In genomic region chr6:30821862-30822784, GRCh38 we compare ENCODE assay signal across 9 cellular contexts.
A peak's percentile ranks its signal among the peaks of the same experiment; 100 is the strongest.
DNase-seq lines count a peak whose midpoint lies in the region; ATAC-seq and TF ChIP-seq lines count a peak whose summit lies in the region.
"Had no signal": no experiment of that assay in that cellular context is flagged by ENCODE, and none has a peak within 500 bp of the region (broad histone marks: within the 10 kb centered on the region; RNA-seq: fewer than 3 reads in every experiment).

No MANE protein-coding gene starts in this region.

- no peaks in the 10 kb centered on the region for H3K27me3 ChIP-seq in CD4-positive, CD25-positive, alpha-beta regulatory T cell (ENCODE audit: control insufficient read depth, insufficient read depth, low read length)
- H3K27me3 ChIP-seq in H7 (ENCODE audit: control insufficient read depth, insufficient read depth, low read length): no peaks in the 10 kb centered on the region
- no peaks in the 10 kb centered on the region for H3K27me3 ChIP-seq in WERI-Rb-1 (ENCODE audit: insufficient read depth, low read depth, severe bottlenecking)
- H3K27me3 ChIP-seq: SJCRH30 had no signal

- H3K9me3 Mint-ChIP-seq in CD4-positive, CD25-positive, alpha-beta regulatory T cell: peaks cover 0 to 1% (median 0%) of the 10 kb centered on the region in 7 donors
- no peaks in the 10 kb centered on the region for H3K9me3 Mint-ChIP-seq in glutamatergic neuron (ENCODE audit: unreplicated experiment)

- H3K4me3 ChIP-seq in CD4-positive, CD25-positive, alpha-beta regulatory T cell (ENCODE audit: low read depth, low read length): no peak overlapping the region
- H3K4me3 ChIP-seq in H7 (ENCODE audit: insufficient read depth, low read depth, low read length): no peak overlapping the region
- H3K4me3 ChIP-seq in WERI-Rb-1 (ENCODE audit: low read depth, low read length): no peak overlapping the region
- H3K4me3 ChIP-seq in skin epidermis: no peak overlapping the region
- H3K4me3 ChIP-seq: SJCRH30 had no signal

- peak overlapping the region; percentile 5 for H3K27ac ChIP-seq in CD4-positive, CD25-positive, alpha-beta regulatory T cell (ENCODE audit: insufficient read depth, low read length, poor library complexity, severe bottlenecking)
- no peak overlapping the region for H3K27ac ChIP-seq in WERI-Rb-1
- H3K27ac ChIP-seq in skin epidermis: peak overlapping the region in 14 of 21 experiments; percentile 8 to 74 (median 43)
- H3K27ac ChIP-seq: SJCRH30 had no signal

- H3K27ac Mint-ChIP-seq in CD4-positive, CD25-positive, alpha-beta regulatory T cell: peak overlapping the region; percentile 38 to 72 (median 71)
- H3K27ac Mint-ChIP-seq in glutamatergic neuron (ENCODE audit: unreplicated experiment): no peak overlapping the region

- peaks cover 21% of the 10 kb centered on the region for H3K36me3 Mint-ChIP-seq in CD4-positive, CD25-positive, alpha-beta regulatory T cell
- no peaks in the 10 kb centered on the region for H3K36me3 Mint-ChIP-seq in glutamatergic neuron (ENCODE audit: unreplicated experiment)

- H3K4me1 Mint-ChIP-seq in CD4-positive, CD25-positive, alpha-beta regulatory T cell: peaks cover 13 to 86% (median 59%) of the 10 kb centered on the region in 4 donors
- H3K4me1 Mint-ChIP-seq in glutamatergic neuron (ENCODE audit: low read depth, unreplicated experiment): no peaks in the 10 kb centered on the region

- peak in 2 of 3 donors; percentile 44 to 57 for DNase-seq in CD4-positive, CD25-positive, alpha-beta regulatory T cell
- DNase-seq in H7: peak; percentile 52
- no peak for DNase-seq in WERI-Rb-1
- no peak for DNase-seq in glutamatergic neuron
- no peak for DNase-seq in 8988T

- TF ChIP-seq CTCF in WERI-Rb-1 (IDR thresholded peaks at IDR 0.05; ENCODE audit: low read depth, low read length) (peak; percentile 51; the same call in 1 of the 2 replicates), glutamatergic neuron (IDR thresholded peaks at IDR 0.05; ENCODE audit: partially characterized antibody, unreplicated experiment) (peak; percentile 31)

- peak in 1 of 2 donors; percentile 37 for ATAC-seq in CD4-positive, CD25-positive, alpha-beta regulatory T cell (ENCODE audit: low read depth in 2 of 2)
- ATAC-seq in HG03565 (IDR thresholded peaks at IDR 0.05; ENCODE audit: unreplicated experiment) (no peak), HG02642 (IDR thresholded peaks at IDR 0.05; ENCODE audit: poor library complexity, unreplicated experiment) (no peak)

- no peaks in the 10 kb centered on the region for H3K27me3 Mint-ChIP-seq in CD4-positive, CD25-positive, alpha-beta regulatory T cell
- H3K27me3 Mint-ChIP-seq in glutamatergic neuron (ENCODE audit: unreplicated experiment): peaks cover 6% of the 10 kb centered on the region

- peaks cover 13% of the 10 kb centered on the region for H3K4me1 ChIP-seq in CD4-positive, CD25-positive, alpha-beta regulatory T cell (ENCODE audit: control insufficient read depth, insufficient read depth, low read length, poor library complexity, severe bottlenecking)

- H3K4me3 Mint-ChIP-seq in CD4-positive, CD25-positive, alpha-beta regulatory T cell: peak overlapping the region in 2 of 4 donors; percentile 7 to 35
- no peak overlapping the region for H3K4me3 Mint-ChIP-seq in glutamatergic neuron (ENCODE audit: unreplicated experiment)

- no peaks in the 10 kb centered on the region for H3K9me3 ChIP-seq in CD4-positive, CD25-positive, alpha-beta regulatory T cell (ENCODE audit: control insufficient read depth in 2 of 2, low read length in 2 of 2)
- H3K9me3 ChIP-seq in WERI-Rb-1 (ENCODE audit: severe bottlenecking): no peaks in the 10 kb centered on the region
- H3K9me3 ChIP-seq: SJCRH30 had no signal

- peaks cover 23% of the 10 kb centered on the region for H3K36me3 ChIP-seq in CD4-positive, CD25-positive, alpha-beta regulatory T cell (ENCODE audit: control insufficient read depth, insufficient read depth, low read length)
- H3K36me3 ChIP-seq in H7 (replicated peaks; ENCODE audit: control insufficient read depth, insufficient read depth, low read length): no peaks in the 10 kb centered on the region
- no peaks in the 10 kb centered on the region for H3K36me3 ChIP-seq in WERI-Rb-1
- H3K36me3 ChIP-seq: SJCRH30 had no signal

Comparison
In these comparisons a context has a peak if more than half of its experiments do, and no peak if none do; other contexts are left out.
1. DNase-seq: peak in CD4-positive, CD25-positive, alpha-beta regulatory T cell (2 of 3) and H7 (single experiment); none in WERI-Rb-1 (single experiment), glutamatergic neuron (single experiment) and 8988T (single experiment).